8 cellular contexts compared by ENCODE assay signal in genomic region chr12:15522574-15523187, GRCh38.
DNase-seq lines count a peak whose midpoint lies in the region; ATAC-seq and TF ChIP-seq lines count a peak whose summit lies in the region.

No MANE protein-coding gene starts in this region.

- peak in 2 of 4 donors; percentile 52 to 74 for ATAC-seq in psoas muscle
- ATAC-seq in T-cell (replicated peaks in 1 of 4) = no peak
- no peak for ATAC-seq in GM21390 (IDR thresholded peaks at IDR 0.05; ENCODE audit: unreplicated experiment)

- H4K20me1 ChIP-seq in DOHH2 (ENCODE audit: control insufficient read depth, insufficient read depth, low read depth, low read length) (no peaks in the 10 kb centered on the region), Karpas-422 (ENCODE audit: insufficient read depth, low read depth, low read length) (no peaks in the 10 kb centered on the region)

- intact Hi-C loops in psoas muscle (cut with DNase I) = loop anchor here (2.0 to 10.0 kb wide), 3 partner anchors 245 to 678 kb away; partner anchors contain the start of gene ART4 (in 1 of the 2)

- H3K9me2 ChIP-seq in DOHH2 (replicated peaks; ENCODE audit: control insufficient read depth, low read length) (no peaks in the 10 kb centered on the region), Karpas-422 (replicated peaks; ENCODE audit: insufficient read depth, low read length) (no peaks in the 10 kb centered on the region)

- H3K27me3 ChIP-seq in DOHH2 (ENCODE audit: control insufficient read depth, low read length) (peaks cover 13% of the 10 kb centered on the region; the same call in 1 of the 2 replicates), Karpas-422 (ENCODE audit: low read length) (no peaks in the 10 kb centered on the region), psoas muscle (ENCODE audit: insufficient read depth in 3 of 3, low read length in 2 of 3) (peaks cover 0 to 4% (median 0%) of the 10 kb centered on the region in 3 donors)

- H3K9me3 Mint-ChIP-seq in T-cell = peaks cover 0 to 2% (median 0%) of the 10 kb centered on the region in 3 donors

- H3K27ac ChIP-seq in DOHH2 (ENCODE audit: low read depth, low read length) (no peak overlapping the region), Karpas-422 (ENCODE audit: low read length) (no peak overlapping the region), psoas muscle (no peak overlapping the region)

- TF ChIP-seq CTCF in DOHH2 (IDR thresholded peaks at IDR 0.05; ENCODE audit: low read depth, low read length, poor library complexity, severe bottlenecking) (peak; percentile 72), psoas muscle (IDR thresholded peaks at IDR 0.05) (peak; percentile 51)

- CTCF ChIA-PET in T-cell (lab: Charles Lee) = interaction anchor here (0.6 to 1.5 kb wide), 7 partner anchors 8 to 65 kb away, joined by 3 to 5 read pairs (median 3); no protein-coding TSS in a partner anchor

- H3K4me2 ChIP-seq in DOHH2 (ENCODE audit: low read length) = no peak overlapping the region
- H3K4me2 ChIP-seq in Karpas-422 (ENCODE audit: low read depth, low read length, poor library complexity, severe bottlenecking) = no peak overlapping the region

- H3K4me3 ChIP-seq in DOHH2 (ENCODE audit: low read length) (no peak overlapping the region), Karpas-422 (ENCODE audit: low read length) (no peak overlapping the region), psoas muscle (no peak overlapping the region)

- no peak for TF ChIP-seq POLR2A in erythroblast (IDR thresholded peaks at IDR 0.05; ENCODE audit: low read length)

- H3K27me3 Mint-ChIP-seq in T-cell = peaks cover 32 to 33% of the 10 kb centered on the region in 2 donors

- H3K36me3 ChIP-seq in DOHH2 (ENCODE audit: control insufficient read depth, low read length) = no peaks in the 10 kb centered on the region
- H3K36me3 ChIP-seq in Karpas-422 (ENCODE audit: insufficient read depth, low read length) = no peaks in the 10 kb centered on the region
- H3K36me3 ChIP-seq in psoas muscle (ENCODE audit: insufficient read depth in 1 of 2, low read depth in 1 of 2) = no peaks in the 10 kb centered on the region

- H3K27ac Mint-ChIP-seq in T-cell = no peak overlapping the region

- H3K36me3 Mint-ChIP-seq in T-cell = no peaks in the 10 kb centered on the region

- peaks cover 0 to 2% (median 2%) of the 10 kb centered on the region in 3 donors for H3K4me1 Mint-ChIP-seq in T-cell

- H3K9ac ChIP-seq in Karpas-422 (ENCODE audit: low read length) = no peak overlapping the region

- no peak overlapping the region for H2AFZ ChIP-seq in Karpas-422 (ENCODE audit: low read length)

- peak; percentile 75 for DNase-seq in Karpas-422
- DNase-seq in OCI-M1 (lab: John Stamatoyannopoulos, UW) = peak; percentile 77
- peak; percentile 19 to 45 for DNase-seq in erythroblast (lab: John Stamatoyannopoulos, UW)
- DNase-seq in psoas muscle = no peak
- no peak for DNase-seq in T-cell
- no peak for DNase-seq in activated gamma-delta T cell treated with Interleukin-2 at 50 U/mL for 16 hours

- 0 out of 2 replicates have a peak, but pooled peaks cover 3% of the 10 kb centered on the region for H3F3A ChIP-seq in DOHH2 (ENCODE audit: control insufficient read depth, insufficient read depth)

- H3K9me3 ChIP-seq in DOHH2 (ENCODE audit: control insufficient read depth, insufficient read depth, low read length) (no peaks in the 10 kb centered on the region), Karpas-422 (ENCODE audit: low read length) (no peaks in the 10 kb centered on the region), psoas muscle (no peaks in the 10 kb centered on the region)

- no peaks in the 10 kb centered on the region for H3K79me2 ChIP-seq in DOHH2 (ENCODE audit: control insufficient read depth, low read length)
- H3K79me2 ChIP-seq in Karpas-422 (ENCODE audit: low read length) = no peaks in the 10 kb centered on the region

- WGBS in psoas muscle, 3 donors = 37 to 39% (median 38%) methylated on average over 3 of the region's 3 CpGs

- H3K4me1 ChIP-seq in DOHH2 (ENCODE audit: control insufficient read depth, low read length) (peaks cover 11% of the 10 kb centered on the region), Karpas-422 (ENCODE audit: low read length) (peaks cover 2% of the 10 kb centered on the region; the same call in 1 of the 2 replicates), psoas muscle (no peaks in the 10 kb centered on the region)

- no peak overlapping the region for H3K4me3 Mint-ChIP-seq in T-cell

- POLR2A ChIA-PET in T-cell (lab: Charles Lee) = no interaction called here

Comparison
In these comparisons a context has a peak if more than half of its experiments do, and no peak if none do; other contexts are left out.
1. DNase-seq: peak in Karpas-422 (single experiment), OCI-M1 (single experiment) and erythroblast (2 of 2); none in psoas muscle (0 of 2), T-cell (0 of 34) and activated gamma-delta T cell treated with Interleukin-2 at 50 U/mL for 16 hours (single experiment).